In genomic region chr2:68934021-68934420, GRCh38 we compare ENCODE assay signal across 19 cellular contexts. TPM values are rescaled to one million over a fixed set of nuclear protein-coding genes. Genes with fewer than 3 reads are reported as not detected.
A peak's percentile ranks its signal among the peaks of the same experiment; 100 is the strongest.
DNase-seq lines count a peak whose midpoint lies in the region; ATAC-seq and TF ChIP-seq lines count a peak whose summit lies in the region.
"Had no signal": no experiment of that assay in that cellular context is flagged by ENCODE, and none has a peak within 500 bp of the region (broad histone marks: within the 10 kb centered on the region; RNA-seq: fewer than 3 reads in every experiment).

No MANE protein-coding gene starts in this region.

- H4K5ac ChIP-seq in IMR-90 (ENCODE audit: low read depth, low read length) = no peak overlapping the region

- H2BK15ac ChIP-seq in IMR-90 (ENCODE audit: low read depth, low read length) = peak overlapping the region; percentile 65; the same call in 1 of the 3 replicates

- no peak overlapping the region for H3K56ac ChIP-seq in IMR-90 (ENCODE audit: extremely low read depth, insufficient read depth, low read length)

- DNase-seq in IMR-90 (no peak), SK-MEL-5 (ENCODE audit: low read depth, low spot score) (peak; percentile 32), esophagus muscularis mucosa (ENCODE audit: extremely low spot score) (peak; percentile 47), T-helper 17 cell (no peak), nephron progenitor cell (no peak), ovary (no peak)
- DNase-seq: ACHN; BE2C; C1 segment of cervical spinal cord; CD4-positive, CD25-positive, alpha-beta regulatory T cell; CD8-positive, alpha-beta memory T cell; COR-L47; DMS 273 treated with DMSO at 0.1 percent for 48 hours; DMS53; DND-41; H9 had no signal

- in situ Hi-C loops in IMR-90 (cut with MboI; ENCODE audit: low sequenced_read_pairs) (no loop called here), SK-MEL-5 (cut with HindIII; ENCODE audit: low pct_unique_long_range_greater_than_20kb, low sequenced_read_pairs) (no loop called here)

- no peak overlapping the region for H4K8ac ChIP-seq in IMR-90 (ENCODE audit: low read depth in 2 of 2, low read length in 2 of 2)

- H3K79me1 ChIP-seq in IMR-90 (ENCODE audit: low read depth in 1 of 2, low read length in 2 of 2) = no peaks in the 10 kb centered on the region

- no peak overlapping the region for H2BK120ac ChIP-seq in IMR-90 (ENCODE audit: low read depth, low read length)

- H3K4me3 ChIP-seq in IMR-90 (ENCODE audit: insufficient read depth, low read depth, low read length) = no peak overlapping the region
- no peak overlapping the region for H3K4me3 ChIP-seq in esophagus muscularis mucosa
- no peak overlapping the region for H3K4me3 ChIP-seq in ovary
- H3K4me3 ChIP-seq: GM23338 had no signal

- no CpG with 5 or more reads among the region's 3 CpGs for WGBS in IMR-90 (ENCODE audit: extremely low coverage in 2 of 2, insufficient read length in 1 of 2), 2 experiments
- WGBS in esophagus muscularis mucosa = 91% methylated on average over 3 of the region's 3 CpGs
- WGBS in ovary, 3 donors = 95 to 97% (median 97%) methylated on average over 3 of the region's 3 CpGs

- H2AK5ac ChIP-seq in IMR-90 (ENCODE audit: low read depth, low read length) = no peak overlapping the region

- H3K9me3 Mint-ChIP-seq in nephron progenitor cell = no peaks in the 10 kb centered on the region
- H3K9me3 Mint-ChIP-seq: CD8-positive, alpha-beta memory T cell; GM23338; H9 had no signal

- H4K20me1 ChIP-seq in IMR-90 (ENCODE audit: insufficient read depth, low read length) = no peaks in the 10 kb centered on the region

- no peaks in the 10 kb centered on the region for H3K9me3 ChIP-seq in IMR-90 (ENCODE audit: control insufficient read depth, insufficient read depth, low read length)
- H3K9me3 ChIP-seq in esophagus muscularis mucosa = no peaks in the 10 kb centered on the region
- no peaks in the 10 kb centered on the region for H3K9me3 ChIP-seq in T-helper 17 cell (ENCODE audit: control insufficient read depth, low read length, poor library complexity, severe bottlenecking)
- no peaks in the 10 kb centered on the region for H3K9me3 ChIP-seq in ovary
- H3K9me3 ChIP-seq: BE2C had no signal

- POLR2A ChIA-PET in IMR-90 (lab: Charles Lee; ENCODE audit: unreplicated experiment) = no interaction called here

- BruUV-seq in IMR-90 (replicated peaks; lab: Mats Ljungman, UMichigan) = no TSS peak

- H2BK5ac ChIP-seq in IMR-90 (ENCODE audit: low read depth, low read length, poor library complexity, severe bottlenecking) = no peak overlapping the region

- H3K4me3 Mint-ChIP-seq in T-helper 17 cell = no peak overlapping the region
- no peak overlapping the region for H3K4me3 Mint-ChIP-seq in nephron progenitor cell
- H3K4me3 Mint-ChIP-seq: CD4-positive, CD25-positive, alpha-beta regulatory T cell; CD8-positive, alpha-beta memory T cell; GM23338; H9 had no signal

- no peak overlapping the region for H3K4ac ChIP-seq in IMR-90 (ENCODE audit: low read depth, low read length)

- no peak for TF ChIP-seq RAD21 in IMR-90 (IDR thresholded peaks at IDR 0.05; ENCODE audit: low read length)

- H2AK9ac ChIP-seq in IMR-90 (replicated peaks; ENCODE audit: low read depth, low read length, poor library complexity) = no peak overlapping the region

- H3K27ac Mint-ChIP-seq in T-helper 17 cell = no peak overlapping the region
- H3K27ac Mint-ChIP-seq in nephron progenitor cell = no peak overlapping the region
- H3K27ac Mint-ChIP-seq: CD4-positive, CD25-positive, alpha-beta regulatory T cell; CD8-positive, alpha-beta memory T cell; GM23338; H9 had no signal

- H3K4me1 Mint-ChIP-seq in T-helper 17 cell (no peaks in the 10 kb centered on the region), nephron progenitor cell (no peaks in the 10 kb centered on the region)
- H3K4me1 Mint-ChIP-seq: CD4-positive, CD25-positive, alpha-beta regulatory T cell; CD8-positive, alpha-beta memory T cell; GM23338; H9 had no signal

- no peak for TF ChIP-seq POLR2A in IMR-90 (IDR thresholded peaks at IDR 0.05; ENCODE audit: low read depth, low read length)
- no peak for TF ChIP-seq POLR2A in esophagus muscularis mucosa (IDR thresholded peaks at IDR 0.05; ENCODE audit: low read depth)
- no peak for TF ChIP-seq POLR2A in ovary (IDR thresholded peaks at IDR 0.05)

- no peak for TF ChIP-seq CTCF in IMR-90 (conservative IDR thresholded peaks at IDR 0.05; ENCODE audit: low read depth, low read length)
- TF ChIP-seq CTCF in esophagus muscularis mucosa (IDR thresholded peaks at IDR 0.05) = no peak
- TF ChIP-seq CTCF in nephron progenitor cell (IDR thresholded peaks at IDR 0.05) = no peak
- no peak for TF ChIP-seq CTCF in ovary (IDR thresholded peaks at IDR 0.05)

- dilution Hi-C loops in IMR-90 (cut with HindIII; ENCODE audit: low sequenced_read_pairs, unreplicated experiment) = no loop called here

- peak overlapping the region; percentile 22; the same call in 1 of the 2 replicates for H3K14ac ChIP-seq in IMR-90 (replicated peaks; ENCODE audit: low read depth, low read length)

- H3K36me3 ChIP-seq in IMR-90 (ENCODE audit: control insufficient read depth, insufficient read depth, low read length) (no peaks in the 10 kb centered on the region), esophagus muscularis mucosa (no peaks in the 10 kb centered on the region), ovary (no peaks in the 10 kb centered on the region)
- H3K36me3 ChIP-seq: BE2C had no signal

- ATAC-seq in IMR-90 (ENCODE audit: low read depth) (no peak), T-helper 17 cell (no peak), GM18868 (IDR thresholded peaks at IDR 0.05; ENCODE audit: unreplicated experiment) (no peak)
- ATAC-seq: GM23338, HepG2 had no signal

- H3K27me3 Mint-ChIP-seq in T-helper 17 cell (peaks cover 16% of the 10 kb centered on the region), nephron progenitor cell (ENCODE audit: low read depth, poor library complexity) (peaks cover 20% of the 10 kb centered on the region)

- CTCF ChIA-PET in IMR-90 (lab: Yijun Ruan, JAX) = interaction anchor here (0.7 to 1.2 kb wide), 3 partner anchors 9 to 10 kb away, joined by 3 to 7 read pairs (median 3); no protein-coding TSS in a partner anchor

- no peaks in the 10 kb centered on the region for H3K27me3 ChIP-seq in IMR-90 (ENCODE audit: control insufficient read depth, insufficient read depth, low read length)
- no peaks in the 10 kb centered on the region for H3K27me3 ChIP-seq in esophagus muscularis mucosa
- H3K27me3 ChIP-seq in ovary = no peaks in the 10 kb centered on the region
- H3K27me3 ChIP-seq: BE2C had no signal

- intact Hi-C loops in IMR-90 (cut with micrococcal nuclease) (no loop called here), esophagus muscularis mucosa (cut with DNase I) (no loop called here), ovary (cut with DNase I) (no loop called here)

- H3K9ac ChIP-seq in IMR-90 (ENCODE audit: low read depth, low read length) = no peak overlapping the region

- no peaks in the 10 kb centered on the region for H3K36me3 Mint-ChIP-seq in T-helper 17 cell (ENCODE audit: low read depth)
- H3K36me3 Mint-ChIP-seq in nephron progenitor cell (ENCODE audit: low read depth) = no peaks in the 10 kb centered on the region
- H3K36me3 Mint-ChIP-seq: CD4-positive, CD25-positive, alpha-beta regulatory T cell had no signal

- H3K4me1 ChIP-seq in IMR-90 (ENCODE audit: control insufficient read depth, insufficient read depth, low read length) (peaks cover 31% of the 10 kb centered on the region), esophagus muscularis mucosa (peaks cover 0 to 5% (median 0%) of the 10 kb centered on the region in 4 donors), ovary (ENCODE audit: insufficient read depth) (no peaks in the 10 kb centered on the region)
- H3K4me1 ChIP-seq: BE2C had no signal

- H3K18ac ChIP-seq in IMR-90 (ENCODE audit: low read depth, low read length) = peak overlapping the region; percentile 6; the same call in 1 of the 2 replicates

- no peak overlapping the region for H3K4me2 ChIP-seq in IMR-90 (ENCODE audit: low read depth, low read length)
- H3K4me2 ChIP-seq: GM23338 had no signal

- TF ChIP-seq EP300 in esophagus muscularis mucosa (IDR thresholded peaks at IDR 0.05) (no peak), ovary (IDR thresholded peaks at IDR 0.05) (no peak)

- no peak overlapping the region for H3K27ac ChIP-seq in IMR-90 (ENCODE audit: insufficient read depth, low read length)
- H3K27ac ChIP-seq in esophagus muscularis mucosa (replicated peaks in 1 of 4) = no peak overlapping the region
- no peak overlapping the region for H3K27ac ChIP-seq in ovary

- H4K91ac ChIP-seq in IMR-90 (ENCODE audit: insufficient read depth, low read depth, low read length) = no peak overlapping the region

- H2BK20ac ChIP-seq in IMR-90 (ENCODE audit: low read depth, low read length) = no peak overlapping the region; the same call in 1 of the 2 replicates

- peaks cover 22% of the 10 kb centered on the region for H3K9me1 ChIP-seq in IMR-90 (ENCODE audit: insufficient read depth, low read length)

- no peak overlapping the region for H3K23ac ChIP-seq in IMR-90 (ENCODE audit: low read depth, low read length)

- H2AFZ ChIP-seq in IMR-90 (replicated peaks; ENCODE audit: low read length, poor library complexity) = no peak overlapping the region
- H2AFZ ChIP-seq: GM23338 had no signal

TF ChIP-seq in IMR-90, 13 proteins besides CTCF, POLR2A, EP300 and RAD21 (continues in another document):
- TF ChIP-seq BHLHE40 (IDR thresholded peaks at IDR 0.05; ENCODE audit: low read depth, low read length) (no peak), MXI1 (IDR thresholded peaks at IDR 0.05; ENCODE audit: borderline replicate concordance, low read depth, low read length) (no peak), RCOR1 (IDR thresholded peaks at IDR 0.05; ENCODE audit: insufficient replicate concordance, low read length) (no peak)

RNA-seq across cellular contexts. Expression of gene GKN2, which starts 18.7 kb away (rescaled TPM):
- total RNA-seq in IMR-90 (2012; rRNA removed) = not detected in 2 replicates
- not detected in 2 replicates for polyA plus RNA-seq in IMR-90 (2012; rRNA removed)
- not detected in 2 replicates for polyA plus RNA-seq in IMR-90 (2012; cell fraction: cytosol; rRNA removed)
- polyA plus RNA-seq in IMR-90 (2012; cell fraction: nucleus; rRNA removed; ENCODE audit: low replicate concordance) = not detected in 2 replicates
- total RNA-seq in SK-MEL-5 (2014; rRNA removed; shearing (Covaris generic)) = not detected in 2 replicates
- polyA plus RNA-seq in SK-MEL-5 (2015; cell fraction: cytosol; rRNA removed) = 0.43 TPM in 1 of 2 replicates, not detected in the other
- not detected in 2 replicates for polyA plus RNA-seq in SK-MEL-5 (2015; cell fraction: nucleus; rRNA removed)
- total RNA-seq in esophagus muscularis mucosa = not detected
- not detected for total RNA-seq in T-helper 17 cell
- not detected for total RNA-seq in ovary
- under 1 TPM in 1 of 2 donors, not detected in 1; 0.77 TPM for polyA plus RNA-seq in ovary
- total RNA-seq: CD4-positive, CD25-positive, alpha-beta regulatory T cell; CD8-positive, alpha-beta memory T cell; GM23338; H9; HepG2 had no signal
- polyA plus RNA-seq: CD4-positive, CD25-positive, alpha-beta regulatory T cell; CD8-positive, alpha-beta memory T cell; GM23338; HepG2 had no signal

RNA-seq across cellular contexts. Expression of gene GKN1, which starts 40.4 kb away (rescaled TPM):
- total RNA-seq in IMR-90 (2012; rRNA removed) = not detected in 2 replicates
- not detected in 2 replicates for polyA plus RNA-seq in IMR-90 (2012; rRNA removed)
- polyA plus RNA-seq in IMR-90 (2012; cell fraction: cytosol; rRNA removed) = 0.13 TPM in 1 of 2 replicates, not detected in the other
- polyA plus RNA-seq in IMR-90 (2012; cell fraction: nucleus; rRNA removed; ENCODE audit: low replicate concordance) = 0.62 TPM in 1 of 2 replicates, not detected in the other
- not detected in 2 replicates for total RNA-seq in SK-MEL-5 (2014; rRNA removed; shearing (Covaris generic))
- polyA plus RNA-seq in SK-MEL-5 (2015; cell fraction: cytosol; rRNA removed) = not detected in 2 replicates
- not detected in 2 replicates for polyA plus RNA-seq in SK-MEL-5 (2015; cell fraction: nucleus; rRNA removed)
- total RNA-seq in esophagus muscularis mucosa = not detected
- not detected for total RNA-seq in T-helper 17 cell
- total RNA-seq in ovary = not detected
- polyA plus RNA-seq in ovary = not detected
- total RNA-seq: CD4-positive, CD25-positive, alpha-beta regulatory T cell; CD8-positive, alpha-beta memory T cell; GM23338; H9; HepG2 had no signal
- polyA plus RNA-seq: CD4-positive, CD25-positive, alpha-beta regulatory T cell; CD8-positive, alpha-beta memory T cell; GM23338; HepG2 had no signal

Comparison
In these comparisons a context has a peak if more than half of its experiments do, and no peak if none do; other contexts are left out.
1. DNase-seq: peak in SK-MEL-5 (single experiment) and esophagus muscularis mucosa (single experiment); none in IMR-90 (single experiment), T-helper 17 cell (0 of 3), nephron progenitor cell (single experiment) and ovary (0 of 5).